ENCODE assay signal across 32 cellular contexts in the genomic region with DNA sequence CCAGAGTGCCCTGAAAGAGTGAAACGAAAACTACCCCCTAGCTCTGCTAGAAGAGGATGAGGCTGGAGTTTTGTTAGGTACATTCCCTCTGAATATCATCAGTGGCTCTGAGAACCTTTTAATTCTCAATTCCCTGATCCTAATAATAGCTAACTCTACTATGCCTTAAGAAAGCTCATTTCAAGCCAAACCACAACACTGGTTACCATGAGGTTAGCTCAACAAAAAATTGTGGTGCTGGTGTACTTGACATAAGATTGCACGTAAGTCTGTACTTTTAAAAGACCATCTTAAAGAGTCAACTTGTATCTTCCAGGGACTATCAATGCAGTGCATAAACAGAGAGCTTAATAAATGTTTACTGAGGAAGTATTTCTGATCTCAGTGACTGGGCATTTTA.
"Had no signal": no experiment of that assay in that cellular context is flagged by ENCODE, and none has a peak within 500 bp of the region (broad histone marks: within the 10 kb centered on the region; RNA-seq: fewer than 3 reads in every experiment).

No MANE protein-coding gene starts in this region.

- DNase-seq: activated CD4-positive, alpha-beta memory T cell treated with anti-CD3 and anti-CD28 coated beads for 36 hours; activated CD4-positive, alpha-beta T cell treated with anti-CD3 and anti-CD28 coated beads for 36 hours; activated CD4-positive, alpha-beta T cell treated with anti-CD3 and anti-CD28 coated beads, Interleukin-2, amount 10 ng/mL, durations not matched to agents 24 days and 14 days; activated CD4-positive, CD25-positive, alpha-beta regulatory T cell; activated CD4-positive, CD25-positive, alpha-beta regulatory T cell treated with anti-CD3 and anti-CD28 coated beads, Interleukin-2, amount 50 U/mL, for 72 hours; activated CD8-positive, alpha-beta memory T cell treated with anti-CD3 and anti-CD28 coated beads, Interleukin-2, amount 10 ng/mL, durations not matched to agents 7 days and 5 days; activated CD8-positive, alpha-beta memory T cell treated with anti-CD3 and anti-CD28 coated beads, Interleukin-2, amount 50 U/mL, for 4 hours; activated CD8-positive, alpha-beta T cell treated with anti-CD3 and anti-CD28 coated beads, Interleukin-2, amount 10 ng/mL, durations not matched to agents 7 days and 5 days; activated effector memory CD4-positive, alpha-beta T cell treated with anti-CD3 and anti-CD28 coated beads, Interleukin-2, amount 50 U/mL, for 16 hours; activated naive CD4-positive, alpha-beta T cell treated with anti-CD3 and anti-CD28 coated beads for 36 hours; activated naive CD8-positive, alpha-beta T cell treated with anti-CD3 and anti-CD28 coated beads for 36 hours; activated naive CD8-positive, alpha-beta T cell treated with anti-CD3 and anti-CD28 coated beads, Interleukin-2, amount 50 U/mL, for 24 hours; activated T-cell treated with anti-CD3 and anti-CD28 coated beads, Interleukin-2, amount 50 U/mL, for 1 hour; activated T-cell treated with anti-CD3 and anti-CD28 coated beads, Interleukin-2, amount 50 U/mL, for 48 hours; adrenal gland; amygdala; aorta; body of pancreas; central memory CD4-positive, alpha-beta T cell; cerebellar nuclear complex; dorsolateral prefrontal cortex; effector memory CD4-positive, alpha-beta T cell; endodermal cell; gastrocnemius medialis; glutamatergic neuron; T-helper 2 cell had no signal

- H3K27me3 ChIP-seq: adrenal gland, body of pancreas, dorsolateral prefrontal cortex, foreskin keratinocyte, gastrocnemius medialis had no signal

- H3K36me3 Mint-ChIP-seq: activated CD4-positive, alpha-beta memory T cell treated with anti-CD3 and anti-CD28 coated beads for 36 hours; activated CD8-positive, alpha-beta memory T cell treated with anti-CD3 and anti-CD28 coated beads, Interleukin-2, amount 10 ng/mL, durations not matched to agents 7 days and 5 days; activated naive CD4-positive, alpha-beta T cell treated with anti-CD3 and anti-CD28 coated beads, Interleukin-2, amount 50 U/mL, for 24 hours; activated naive CD8-positive, alpha-beta T cell treated with anti-CD3 and anti-CD28 coated beads for 36 hours had no signal

- H3K9me3 Mint-ChIP-seq: activated CD4-positive, alpha-beta memory T cell treated with anti-CD3 and anti-CD28 coated beads for 36 hours; activated CD4-positive, alpha-beta T cell treated with anti-CD3 and anti-CD28 coated beads, Interleukin-2, amount 10 ng/mL, durations not matched to agents 24 days and 14 days; activated naive CD4-positive, alpha-beta T cell treated with anti-CD3 and anti-CD28 coated beads for 36 hours; activated naive CD8-positive, alpha-beta T cell treated with anti-CD3 and anti-CD28 coated beads for 36 hours; activated T-helper 2 cell treated with anti-CD3 and anti-CD28 coated beads, Interferon-gamma antibody, Interleukin-2, Interleukin-4, amounts not matched to agents 10 μg/mL and 5 μg/mL and 100 μg/mL, durations not matched to agents 14 hours and 24 hours and 36 hours; endodermal cell had no signal

- H3K4me1 Mint-ChIP-seq: activated CD4-positive, alpha-beta T cell treated with anti-CD3 and anti-CD28 coated beads for 36 hours; activated CD4-positive, alpha-beta T cell treated with anti-CD3 and anti-CD28 coated beads, Interleukin-2, amount 10 ng/mL, durations not matched to agents 24 days and 14 days; activated CD8-positive, alpha-beta memory T cell treated with anti-CD3 and anti-CD28 coated beads, Interleukin-2, amount 10 ng/mL, durations not matched to agents 7 days and 5 days; activated naive CD4-positive, alpha-beta T cell treated with anti-CD3 and anti-CD28 coated beads, Interleukin-2, amount 50 U/mL, for 24 hours; activated naive CD8-positive, alpha-beta T cell treated with anti-CD3 and anti-CD28 coated beads for 36 hours; activated naive CD8-positive, alpha-beta T cell treated with anti-CD3 and anti-CD28 coated beads, Interleukin-2, amount 50 U/mL, for 24 hours had no signal

- H3K4me1 ChIP-seq: body of pancreas, foreskin keratinocyte, gastrocnemius medialis had no signal

- H3K9me3 ChIP-seq: adrenal gland, body of pancreas, gastrocnemius medialis had no signal

- H3K27me3 Mint-ChIP-seq: activated CD4-positive, alpha-beta T cell treated with anti-CD3 and anti-CD28 coated beads, Interleukin-2, amount 10 ng/mL, durations not matched to agents 24 days and 14 days; activated CD8-positive, alpha-beta memory T cell treated with anti-CD3 and anti-CD28 coated beads, Interleukin-2, amount 10 ng/mL, durations not matched to agents 7 days and 5 days; activated naive CD8-positive, alpha-beta T cell treated with anti-CD3 and anti-CD28 coated beads, Interleukin-2, amount 50 U/mL, for 24 hours; dendritic cell treated with granulocyte-macrophage colony-stimulating factor and Interleukin-4, amounts not matched to agents 40 ng/mL and 50 ng/mL, for 4 days had no signal

- H3K36me3 ChIP-seq: adrenal gland, gastrocnemius medialis had no signal

- H3K27ac Mint-ChIP-seq: activated CD4-positive, alpha-beta memory T cell treated with anti-CD3 and anti-CD28 coated beads for 36 hours; activated CD4-positive, alpha-beta T cell treated with anti-CD3 and anti-CD28 coated beads for 36 hours; activated CD4-positive, alpha-beta T cell treated with anti-CD3 and anti-CD28 coated beads, Interleukin-2, amount 10 ng/mL, durations not matched to agents 24 days and 14 days; activated CD8-positive, alpha-beta memory T cell treated with anti-CD3 and anti-CD28 coated beads, Interleukin-2, amount 10 ng/mL, durations not matched to agents 7 days and 5 days; activated CD8-positive, alpha-beta T cell treated with anti-CD3 and anti-CD28 coated beads, Interleukin-2, amount 10 ng/mL, durations not matched to agents 7 days and 5 days; activated naive CD4-positive, alpha-beta T cell treated with anti-CD3 and anti-CD28 coated beads for 36 hours; activated naive CD4-positive, alpha-beta T cell treated with anti-CD3 and anti-CD28 coated beads, Interleukin-2, amount 50 U/mL, for 24 hours; activated naive CD8-positive, alpha-beta T cell treated with anti-CD3 and anti-CD28 coated beads for 36 hours; activated naive CD8-positive, alpha-beta T cell treated with anti-CD3 and anti-CD28 coated beads, Interleukin-2, amount 50 U/mL, for 24 hours; activated T-helper 1 cell treated with anti-CD3 and anti-CD28 coated beads, Interleukin-12 subunit alpha, Interleukin-12 subunit beta, Interleukin-2, Interleukin-4 antibody, amounts not matched to agents 30 ng/mL and 10 ng/mL and 1 ng/mL, durations not matched to agents 14 hours and 24 hours and 36 hours; activated T-helper 2 cell treated with anti-CD3 and anti-CD28 coated beads, Interferon-gamma antibody, Interleukin-2, Interleukin-4, amounts not matched to agents 10 μg/mL and 5 μg/mL and 100 μg/mL, durations not matched to agents 14 hours and 24 hours and 36 hours; dendritic cell treated with granulocyte-macrophage colony-stimulating factor and Interleukin-4, amounts not matched to agents 40 ng/mL and 50 ng/mL, for 4 days; endodermal cell had no signal

- H3K4me3 Mint-ChIP-seq: activated CD4-positive, alpha-beta memory T cell treated with anti-CD3 and anti-CD28 coated beads for 36 hours; activated CD4-positive, alpha-beta T cell treated with anti-CD3 and anti-CD28 coated beads for 36 hours; activated CD4-positive, alpha-beta T cell treated with anti-CD3 and anti-CD28 coated beads, Interleukin-2, amount 10 ng/mL, durations not matched to agents 24 days and 14 days; activated CD8-positive, alpha-beta memory T cell treated with anti-CD3 and anti-CD28 coated beads, Interleukin-2, amount 10 ng/mL, durations not matched to agents 7 days and 5 days; activated CD8-positive, alpha-beta T cell treated with anti-CD3 and anti-CD28 coated beads, Interleukin-2, amount 10 ng/mL, durations not matched to agents 7 days and 5 days; activated naive CD4-positive, alpha-beta T cell treated with anti-CD3 and anti-CD28 coated beads for 36 hours; activated naive CD4-positive, alpha-beta T cell treated with anti-CD3 and anti-CD28 coated beads, Interleukin-2, amount 50 U/mL, for 24 hours; activated naive CD8-positive, alpha-beta T cell treated with anti-CD3 and anti-CD28 coated beads for 36 hours; activated naive CD8-positive, alpha-beta T cell treated with anti-CD3 and anti-CD28 coated beads, Interleukin-2, amount 50 U/mL, for 24 hours; activated T-helper 1 cell treated with anti-CD3 and anti-CD28 coated beads, Interleukin-12 subunit alpha, Interleukin-12 subunit beta, Interleukin-2, Interleukin-4 antibody, amounts not matched to agents 30 ng/mL and 10 ng/mL and 1 ng/mL, durations not matched to agents 14 hours and 24 hours and 36 hours; dendritic cell treated with granulocyte-macrophage colony-stimulating factor and Interleukin-4, amounts not matched to agents 40 ng/mL and 50 ng/mL, for 4 days; endodermal cell had no signal

- H3K27ac ChIP-seq: adrenal gland, body of pancreas, coronary artery, dorsolateral prefrontal cortex, foreskin keratinocyte, gastrocnemius medialis had no signal

- H3K4me3 ChIP-seq: adrenal gland, body of pancreas, coronary artery, dorsolateral prefrontal cortex, gastrocnemius medialis had no signal

- ATAC-seq: activated CD4-positive, alpha-beta T cell treated with anti-CD3 and anti-CD28 coated beads for 36 hours; activated CD8-positive, alpha-beta memory T cell treated with anti-CD3 and anti-CD28 coated beads, Interleukin-2, amount 10 ng/mL, durations not matched to agents 7 days and 5 days; activated CD8-positive, alpha-beta T cell treated with anti-CD3 and anti-CD28 coated beads, Interleukin-2, amount 10 ng/mL, durations not matched to agents 7 days and 5 days; activated naive CD8-positive, alpha-beta T cell treated with anti-CD3 and anti-CD28 coated beads, Interleukin-2, amount 50 U/mL, for 24 hours; body of pancreas; gastrocnemius medialis had no signal
